13 cellular contexts compared by ENCODE assay signal in genomic region chr15:95558131-95558530, GRCh38.
DNase-seq lines count a peak whose midpoint lies in the region; ATAC-seq and TF ChIP-seq lines count a peak whose summit lies in the region.
"Had no signal": no experiment of that assay in that cellular context is flagged by ENCODE, and none has a peak within 500 bp of the region (broad histone marks: within the 10 kb centered on the region; RNA-seq: fewer than 3 reads in every experiment).

No MANE protein-coding gene starts in this region.

- H3K36me3 ChIP-seq in HEK293 (ENCODE audit: control insufficient read depth in 2 of 2, insufficient read depth in 1 of 2, low read length in 2 of 2) (no peaks in the 10 kb centered on the region), SK-N-SH (replicated peaks in 1 of 2; ENCODE audit: control insufficient read depth in 1 of 2, insufficient read depth in 2 of 2, low read length in 1 of 2) (no peaks in the 10 kb centered on the region), colonic mucosa (no peaks in the 10 kb centered on the region)
- H3K36me3 ChIP-seq: sigmoid colon had no signal

- H3K9ac ChIP-seq in SK-N-SH (peak overlapping the region; percentile 11; the same call in 1 of the 2 replicates), colonic mucosa (ENCODE audit: low read depth in 2 of 2, low read length in 2 of 2) (no peak overlapping the region)

- no peaks in the 10 kb centered on the region for H3K27me3 ChIP-seq in SK-N-SH (ENCODE audit: insufficient read depth)
- no peaks in the 10 kb centered on the region for H3K27me3 ChIP-seq in colonic mucosa
- H3K27me3 ChIP-seq: sigmoid colon had no signal

- H3K9me2 ChIP-seq in SK-N-SH: no peaks in the 10 kb centered on the region

- POLR2A ChIA-PET in HEK293 (lab: Yijun Ruan, JAX) (interaction anchor here (1.5 kb wide), 1 partner anchor 149 kb away, joined by 3 read pairs; no protein-coding TSS in a partner anchor), SK-N-SH (lab: Yijun Ruan, JAX) (no interaction called here)

- no peaks in the 10 kb centered on the region for H3K79me2 ChIP-seq in SK-N-SH (ENCODE audit: insufficient read depth)

- CTCF ChIA-PET in HEK293 (lab: Yijun Ruan, JAX): interaction anchor here (0.5 kb wide), 1 partner anchor 770 kb away, joined by 3 read pairs; no protein-coding TSS in a partner anchor
- CTCF ChIA-PET in SK-N-SH (lab: Yijun Ruan, JAX): no interaction called here

- H3K9me3 ChIP-seq in HEK293 (ENCODE audit: control insufficient read depth, insufficient read depth, low read depth, low read length) (no peaks in the 10 kb centered on the region), SK-N-SH (no peaks in the 10 kb centered on the region), colonic mucosa (no peaks in the 10 kb centered on the region)
- H3K9me3 ChIP-seq: sigmoid colon had no signal

- 22% methylated on average over 2 of the region's 2 CpGs for WGBS in SK-N-SH (ENCODE audit: low lambda C conversion rate)

- intact Hi-C loops in colonic mucosa (cut with DNase I): no loop called here

- no peak for TF ChIP-seq RAD21 in SK-N-SH (IDR thresholded peaks at IDR 0.05; ENCODE audit: low read length)

- no peak for TF ChIP-seq CTCF in HEK293 (tag by site-specific recombination; IDR thresholded peaks at IDR 0.05)
- TF ChIP-seq CTCF in SK-N-SH (IDR thresholded peaks at IDR 0.05): no peak
- no peak for TF ChIP-seq CTCF in fibroblast of mammary gland (conservative IDR thresholded peaks at IDR 0.05; ENCODE audit: control insufficient read depth, insufficient read depth, low read depth, low read length)
- TF ChIP-seq CTCF in colonic mucosa (IDR thresholded peaks at IDR 0.05): no peak

- peak overlapping the region; percentile 33; the same call in 1 of the 2 replicates for H3K4me2 ChIP-seq in SK-N-SH

- H3K4me1 ChIP-seq in HEK293 (ENCODE audit: control insufficient read depth, insufficient read depth, low read length) (peaks cover 24% of the 10 kb centered on the region), SK-N-SH (ENCODE audit: control insufficient read depth in 1 of 2, insufficient read depth in 2 of 2, low read depth in 1 of 2, low read length in 1 of 2) (peaks cover 0 to 23% of the 10 kb centered on the region in 2 experiments), colonic mucosa (no peaks in the 10 kb centered on the region)

- DNase-seq in SK-N-SH: no peak
- peak; percentile 48 for DNase-seq in fibroblast of mammary gland (ENCODE audit: low read depth)
- peak; percentile 79 for DNase-seq in renal cortical epithelial cell (ENCODE audit: low read depth)
- DNase-seq in colonic mucosa: no peak
- DNase-seq: activated naive CD8-positive, alpha-beta T cell treated with anti-CD3 and anti-CD28 coated beads, Interleukin-2, amount 10 ng/mL, durations not matched to agents 7 days and 5 days; CD8-positive, alpha-beta memory T cell; dorsolateral prefrontal cortex; kidney; NK-92 treated with Interleukin-12 subunit alpha and Interleukin-12 subunit beta, amount 100 ng/mL, for 24 hours; sigmoid colon had no signal

- H2AFZ ChIP-seq in SK-N-SH (ENCODE audit: low read depth): no peak overlapping the region

- no peak for TF ChIP-seq EP300 in SK-N-SH (IDR thresholded peaks at IDR 0.05; ENCODE audit: borderline replicate concordance in 1 of 2, low read depth in 1 of 2, low read length in 1 of 2)

- ATAC-seq in HG02884 (IDR thresholded peaks at IDR 0.05; ENCODE audit: unreplicated experiment) (no peak), HG03135 (IDR thresholded peaks at IDR 0.05; ENCODE audit: unreplicated experiment) (no peak)

- peaks cover 27% of the 10 kb centered on the region for H3F3A ChIP-seq in SK-N-SH (replicated peaks; ENCODE audit: insufficient read depth)

- H3K27ac ChIP-seq in HEK293 (ENCODE audit: extremely low read depth, low read depth, low read length) (peak overlapping the region; percentile 99), SK-N-SH (ENCODE audit: low read depth in 2 of 2, low read length in 1 of 2) (peak overlapping the region; percentile 67 to 96; a peak in 3 of 4 replicates), colonic mucosa (no peak overlapping the region)

- H4K20me1 ChIP-seq in SK-N-SH (ENCODE audit: insufficient read depth): no peaks in the 10 kb centered on the region

- H3K4me3 ChIP-seq in HEK293 (ENCODE audit: low read depth, low read length) (no peak overlapping the region), SK-N-SH (ENCODE audit: low read depth in 2 of 2, low read length in 1 of 2) (no peak overlapping the region), fibroblast of mammary gland (ENCODE audit: control insufficient read depth, low read depth, low read length) (no peak overlapping the region), colonic mucosa (no peak overlapping the region)
- H3K4me3 ChIP-seq: dorsolateral prefrontal cortex, sigmoid colon had no signal

TF ChIP-seq in HEK293, 187 proteins besides CTCF, POLR2A, EP300 and RAD21 (continues in another document):
- no peak for TF ChIP-seq BCL11A (tag by site-specific recombination; IDR thresholded peaks at IDR 0.05; ENCODE audit: low read depth)
- no peak for TF ChIP-seq ZNF521 (tag by site-specific recombination; IDR thresholded peaks at IDR 0.05)
- no peak for TF ChIP-seq IKZF3 (tag by site-specific recombination; IDR thresholded peaks at IDR 0.05)
- 0 out of 2 replicates have a peak, but pooled peaks have one; percentile 13 for TF ChIP-seq ZNF558 (tag by site-specific recombination; IDR thresholded peaks at IDR 0.05)
- TF ChIP-seq REPIN1 (tag by site-specific recombination; IDR thresholded peaks at IDR 0.05; ENCODE audit: low read depth): no peak
- no peak for TF ChIP-seq ZNF366 (tag by site-specific recombination; conservative IDR thresholded peaks at IDR 0.05)
- TF ChIP-seq ZNF791 (tag by site-specific recombination; IDR thresholded peaks at IDR 0.05): no peak
- peak; percentile 69 for TF ChIP-seq BCL6B (tag by site-specific recombination; IDR thresholded peaks at IDR 0.05)
- no peak for TF ChIP-seq ZNF155 (tag by site-specific recombination; IDR thresholded peaks at IDR 0.05)
- TF ChIP-seq ZNF692 (tag by site-specific recombination; IDR thresholded peaks at IDR 0.05): no peak

TF ChIP-seq in SK-N-SH, 30 proteins besides CTCF, POLR2A, EP300 and RAD21:
- TF ChIP-seq NFIC (IDR thresholded peaks at IDR 0.05; ENCODE audit: borderline replicate concordance) (no peak), MXI1 (IDR thresholded peaks at IDR 0.05; ENCODE audit: low read depth, low read length) (no peak), ELF1 (IDR thresholded peaks at IDR 0.05) (no peak), FOSL2 (IDR thresholded peaks at IDR 0.05; ENCODE audit: borderline replicate concordance, low read depth) (no peak), RFX5 (IDR thresholded peaks at IDR 0.05; ENCODE audit: low read length) (no peak)

Comparison
In these comparisons a context has a peak if more than half of its experiments do, and no peak if none do; other contexts are left out.
1. DNase-seq: peak in fibroblast of mammary gland (single experiment) and renal cortical epithelial cell (single experiment); none in SK-N-SH (single experiment) and colonic mucosa (single experiment).